Comparison of ENCODE assay signal across 28 cellular contexts in genomic region chr14:91882776-91883175, GRCh38. TPM values are rescaled to one million over a fixed set of nuclear protein-coding genes. Genes with fewer than 3 reads are reported as not detected.
DNase-seq lines count a peak whose midpoint lies in the region; ATAC-seq, FAIRE-seq and TF ChIP-seq lines count a peak whose summit lies in the region.
"Had no signal": no experiment of that assay in that cellular context is flagged by ENCODE, and none has a peak within 500 bp of the region (broad histone marks: within the 10 kb centered on the region; RNA-seq: fewer than 3 reads in every experiment).

No MANE protein-coding gene starts in this region.

- H3K27ac ChIP-seq in left ventricle myocardium inferior (replicated peaks) (peak overlapping the region; percentile 73), esophagus squamous epithelium (peak overlapping the region in 3 of 4 donors; percentile 5 to 65 (median 50)), gastrocnemius medialis (peak overlapping the region; percentile 49 to 61 (median 56)), vagina (peak overlapping the region; percentile 69)
- H3K27ac ChIP-seq: body of pancreas, Peyer's patch, SJSA1 had no signal

- TF ChIP-seq CTCF in left ventricle myocardium inferior (IDR thresholded peaks at IDR 0.05; ENCODE audit: borderline replicate concordance), result no peak
- no peak for TF ChIP-seq CTCF in esophagus squamous epithelium (IDR thresholded peaks at IDR 0.05)
- TF ChIP-seq CTCF in gastrocnemius medialis (IDR thresholded peaks at IDR 0.05 in 4 of 5, conservative IDR thresholded peaks at IDR 0.05 in 1 of 5), result no peak
- TF ChIP-seq CTCF in vagina (IDR thresholded peaks at IDR 0.05), result no peak
- TF ChIP-seq CTCF in D721Med (IDR thresholded peaks at IDR 0.05; ENCODE audit: insufficient read depth, missing control alignments), result no peak

- H3K4me3 ChIP-seq in left ventricle myocardium inferior, result no peak overlapping the region
- no peak overlapping the region for H3K4me3 ChIP-seq in esophagus squamous epithelium
- H3K4me3 ChIP-seq in gastrocnemius medialis, result no peak overlapping the region
- no peak overlapping the region for H3K4me3 ChIP-seq in vagina
- H3K4me3 ChIP-seq: body of pancreas, Peyer's patch, SJSA1, smooth muscle cell had no signal

- intact Hi-C loops in left ventricle myocardium inferior (cut with micrococcal nuclease), result no loop called here
- intact Hi-C loops in cardiac septum (cut with DNase I), result no loop called here
- intact Hi-C loops in esophagus squamous epithelium (cut with DNase I), result no loop called here
- intact Hi-C loops in gastrocnemius medialis (cut with DNase I; ENCODE audit: low total_unique reads), result no loop called here
- intact Hi-C loops in vagina (cut with DNase I), result no loop called here

- in situ Hi-C loops in gastrocnemius medialis (cut with MboI; ENCODE audit: low sequenced_read_pairs in 4 of 4), result no loop called here

- DNase-seq in left ventricle myocardium inferior (no peak), cardiac septum (ENCODE audit: low spot score) (no peak), esophagus squamous epithelium (lab: John Stamatoyannopoulos, UW) (no peak), gastrocnemius medialis (no peak), vagina (ENCODE audit: extremely low spot score in 2 of 2) (no peak), D721Med (ENCODE audit: insufficient read length, low spot score) (no peak), islet precursor cell (no peak)
- DNase-seq: activated B cell treated with CpG ODN at 0.5 μM for 24 hours; activated CD4-positive, alpha-beta T cell treated with anti-CD3 and anti-CD28 coated beads, Interleukin-2, amount 50 U/mL, for 1 hour; activated naive CD4-positive, alpha-beta T cell; activated T-cell treated with anti-CD3 and anti-CD28 coated beads, Interleukin-2, amount 50 U/mL, for 48 hours; AML-193; body of pancreas; DMS53; mesendoderm; naive B cell; NCI-H1105 treated with DMSO at 0.1 percent for 48 hours; NCI-H2029; NCI-H526 treated with DMSO at 0.1 percent for 48 hours; Peyer's patch; substantia nigra had no signal

- H3K4me1 ChIP-seq in left ventricle myocardium inferior (no peaks in the 10 kb centered on the region), esophagus squamous epithelium (peaks cover 0 to 19% (median 0%) of the 10 kb centered on the region in 3 donors), gastrocnemius medialis (no peaks in the 10 kb centered on the region), vagina (peaks cover 7% of the 10 kb centered on the region)
- H3K4me1 ChIP-seq: Peyer's patch, SJSA1 had no signal

- peaks cover 4% of the 10 kb centered on the region for H3K36me3 ChIP-seq in left ventricle myocardium inferior
- peaks cover 0 to 5% (median 0%) of the 10 kb centered on the region in 3 donors for H3K36me3 ChIP-seq in esophagus squamous epithelium
- no peaks in the 10 kb centered on the region for H3K36me3 ChIP-seq in gastrocnemius medialis
- peaks cover 0 to 4% of the 10 kb centered on the region in 2 donors for H3K36me3 ChIP-seq in vagina
- H3K36me3 ChIP-seq: SJSA1 had no signal

- ATAC-seq in gastrocnemius medialis (no peak), GM19324 (IDR thresholded peaks at IDR 0.05; ENCODE audit: low FRiP score, unreplicated experiment) (no peak)
- ATAC-seq: body of pancreas, HCT116 had no signal

- WGBS in esophagus squamous epithelium, 2 donors, result 51 to 67% methylated on average over 3 to 4 of the region's 4 CpGs

- TF ChIP-seq POLR2A in esophagus squamous epithelium (IDR thresholded peaks at IDR 0.05), result no peak
- no peak for TF ChIP-seq POLR2A in gastrocnemius medialis (IDR thresholded peaks at IDR 0.05)
- TF ChIP-seq POLR2A in vagina (IDR thresholded peaks at IDR 0.05), result no peak

- no peak for FAIRE-seq in D721Med (lab: Jason Lieb, UNC)
- FAIRE-seq: A204.1, G401.6 had no signal

- no peaks in the 10 kb centered on the region for H3K9me3 ChIP-seq in left ventricle myocardium inferior (replicated peaks)
- no peaks in the 10 kb centered on the region for H3K9me3 ChIP-seq in esophagus squamous epithelium
- no peaks in the 10 kb centered on the region for H3K9me3 ChIP-seq in gastrocnemius medialis
- no peaks in the 10 kb centered on the region for H3K9me3 ChIP-seq in vagina
- H3K9me3 ChIP-seq: body of pancreas, Peyer's patch, SJSA1 had no signal

- H3K27me3 ChIP-seq in left ventricle myocardium inferior (ENCODE audit: low read depth), result peaks cover 25% of the 10 kb centered on the region
- no peaks in the 10 kb centered on the region for H3K27me3 ChIP-seq in esophagus squamous epithelium
- H3K27me3 ChIP-seq in gastrocnemius medialis, result peaks cover 0 to 5% (median 0%) of the 10 kb centered on the region in 3 donors
- H3K27me3 ChIP-seq in vagina, result no peaks in the 10 kb centered on the region
- H3K27me3 ChIP-seq: body of pancreas, Peyer's patch, SJSA1 had no signal

RNA-seq across cellular contexts. Expression of gene TC2N, which starts 15.4 kb away (rescaled TPM):
- total RNA-seq in left ventricle myocardium inferior (4.1 TPM), cardiac septum (1.7 TPM), esophagus squamous epithelium (10 to 100 TPM; 32.4 to 48.9 (median 44.7) TPM), gastrocnemius medialis (10 to 100 TPM in 1 of 4 donors, 1 to 10 TPM in 3; 3.2 to 11.9 (median 7.2) TPM), vagina (50.3 TPM)
- total RNA-seq: M059J had no signal
